19 cellular contexts compared by ENCODE assay signal in the genomic region with DNA sequence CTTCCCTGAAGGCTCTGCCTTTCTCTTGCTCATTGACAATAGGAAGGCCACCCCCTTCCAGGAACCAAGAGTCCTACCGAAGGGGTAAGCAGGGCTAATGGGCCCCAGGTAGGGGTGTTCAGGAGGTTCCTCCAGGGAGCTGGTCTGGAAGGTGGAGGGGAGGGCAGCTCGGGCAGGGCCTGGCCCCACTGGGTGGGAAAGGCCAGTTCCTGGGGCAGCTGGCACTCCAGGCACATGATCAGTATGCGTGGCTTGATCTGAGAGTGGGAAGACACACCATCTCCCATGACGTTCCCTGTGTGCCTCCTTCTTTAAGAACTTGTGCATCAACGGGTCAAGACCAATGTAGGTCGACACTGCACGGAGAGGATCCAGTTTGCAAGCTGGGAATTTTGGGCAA.
DNase-seq lines count a peak whose midpoint lies in the region; ATAC-seq and TF ChIP-seq lines count a peak whose summit lies in the region.
"Had no signal": no experiment of that assay in that cellular context is flagged by ENCODE, and none has a peak within 500 bp of the region (broad histone marks: within the 10 kb centered on the region; RNA-seq: fewer than 3 reads in every experiment).

No MANE protein-coding gene starts in this region.

- H4K20me1 ChIP-seq in IMR-90 (ENCODE audit: insufficient read depth, low read length) = no peaks in the 10 kb centered on the region
- H4K20me1 ChIP-seq: BLaER1 had no signal

- no peak overlapping the region for H3K18ac ChIP-seq in IMR-90 (ENCODE audit: low read depth, low read length)

- no peak for TF ChIP-seq CTCF in IMR-90 (conservative IDR thresholded peaks at IDR 0.05; ENCODE audit: low read depth, low read length)

- CTCF ChIA-PET in IMR-90 (lab: Yijun Ruan, JAX) = no interaction called here

- H3K9me3 ChIP-seq in IMR-90 (ENCODE audit: control insufficient read depth, insufficient read depth, low read length) = peaks cover 2% of the 10 kb centered on the region; the same call in 1 of the 2 replicates
- H3K9me3 ChIP-seq in stomach smooth muscle (ENCODE audit: control insufficient read depth in 2 of 2, low read length in 2 of 2) = peaks cover 14 to 16% of the 10 kb centered on the region in 2 donors
- H3K9me3 ChIP-seq: BE2C, Caco-2 had no signal

- H3K27ac ChIP-seq in IMR-90 (ENCODE audit: insufficient read depth, low read length) (no peak overlapping the region), stomach smooth muscle (ENCODE audit: low read length) (peak overlapping the region; percentile 95)
- H3K27ac ChIP-seq: BLaER1 had no signal

- no peak overlapping the region for H2AK5ac ChIP-seq in IMR-90 (ENCODE audit: low read depth, low read length)

- no peak overlapping the region for H3K4me2 ChIP-seq in IMR-90 (ENCODE audit: low read depth, low read length)
- H3K4me2 ChIP-seq: BLaER1 had no signal

- H2AFZ ChIP-seq in IMR-90 (replicated peaks; ENCODE audit: low read length, poor library complexity) = no peak overlapping the region

- H4K8ac ChIP-seq in IMR-90 (ENCODE audit: low read depth in 2 of 2, low read length in 2 of 2) = no peak overlapping the region

- no peak for TF ChIP-seq POLR2A in IMR-90 (IDR thresholded peaks at IDR 0.05; ENCODE audit: low read depth, low read length)

- BruUV-seq in IMR-90 (replicated peaks; lab: Mats Ljungman, UMichigan) = no TSS peak

- intact Hi-C loops in IMR-90 (cut with micrococcal nuclease) = no loop called here

- dilution Hi-C loops in IMR-90 (cut with HindIII; ENCODE audit: low sequenced_read_pairs, unreplicated experiment) = no loop called here

- H3K4me1 ChIP-seq in IMR-90 (ENCODE audit: control insufficient read depth, insufficient read depth, low read length) (no peaks in the 10 kb centered on the region), stomach smooth muscle (ENCODE audit: control insufficient read depth, insufficient read depth, low read length) (peaks cover 59% of the 10 kb centered on the region)
- H3K4me1 ChIP-seq: BE2C, Caco-2 had no signal

- DNase-seq in IMR-90 (no peak), mesenteric fat pad (ENCODE audit: low spot score) (peak; percentile 78), KBM-7 (no peak)
- DNase-seq: 8988T; ACHN; BE2C; C1 segment of cervical spinal cord; Caco-2; Calu3; CD4-positive, alpha-beta memory T cell; CD4-positive, CD25-positive, alpha-beta regulatory T cell; CD8-positive, alpha-beta memory T cell; DMS79 treated with DMSO at 0.1 percent for 48 hours; GF-D8 had no signal

- POLR2A ChIA-PET in IMR-90 (lab: Charles Lee; ENCODE audit: unreplicated experiment) = no interaction called here

- no peak overlapping the region for H3K56ac ChIP-seq in IMR-90 (ENCODE audit: extremely low read depth, insufficient read depth, low read length)

- H2BK15ac ChIP-seq in IMR-90 (ENCODE audit: low read depth, low read length) = no peak overlapping the region

- no peak overlapping the region for H3K4ac ChIP-seq in IMR-90 (ENCODE audit: low read depth, low read length)

- WGBS in IMR-90 (ENCODE audit: extremely low coverage in 2 of 2, insufficient read length in 1 of 2), 2 experiments = 68% methylated on average over 5 of the region's 7 CpGs; no CpG with 5 or more reads in 1 of the 2 experiments

- no peak overlapping the region for H3K23ac ChIP-seq in IMR-90 (ENCODE audit: low read depth, low read length)

- no peak overlapping the region for H2BK20ac ChIP-seq in IMR-90 (ENCODE audit: low read depth, low read length)

- H3K4me3 ChIP-seq in IMR-90 (ENCODE audit: insufficient read depth, low read depth, low read length) = no peak overlapping the region
- H3K4me3 ChIP-seq in stomach smooth muscle (ENCODE audit: low read length in 2 of 2) = peak overlapping the region; percentile 17 to 22
- H3K4me3 ChIP-seq: BLaER1, GM12878 had no signal

- no peaks in the 10 kb centered on the region for H3K79me1 ChIP-seq in IMR-90 (ENCODE audit: low read depth in 1 of 2, low read length in 2 of 2)

- H2BK120ac ChIP-seq in IMR-90 (ENCODE audit: low read depth, low read length) = no peak overlapping the region

- in situ Hi-C loops in IMR-90 (cut with MboI; ENCODE audit: low sequenced_read_pairs) (loop anchor here (25.0 kb wide), 1 partner anchor 511 kb away; no protein-coding TSS in a partner anchor), KBM-7 (cut with MboI; ENCODE audit: low pct_unique_long_range_greater_than_20kb, low sequenced_read_pairs) (no loop called here)

- H3K9ac ChIP-seq in IMR-90 (ENCODE audit: low read depth, low read length) (no peak overlapping the region), stomach smooth muscle (ENCODE audit: low read length in 2 of 2) (peak overlapping the region in 1 of 2 donors; percentile 61)
- H3K9ac ChIP-seq: BLaER1 had no signal

- ATAC-seq in IMR-90 (ENCODE audit: low read depth) = no peak
- ATAC-seq in GM21786 (IDR thresholded peaks at IDR 0.05; ENCODE audit: unreplicated experiment) = no peak
- ATAC-seq in HG03439 (IDR thresholded peaks at IDR 0.05; ENCODE audit: unreplicated experiment) = no peak
- ATAC-seq: GM12878 had no signal

- no peak overlapping the region for H2BK5ac ChIP-seq in IMR-90 (ENCODE audit: low read depth, low read length, poor library complexity, severe bottlenecking)

- H2AK9ac ChIP-seq in IMR-90 (replicated peaks; ENCODE audit: low read depth, low read length, poor library complexity) = peak overlapping the region; percentile 63

- no peak overlapping the region for H4K91ac ChIP-seq in IMR-90 (ENCODE audit: insufficient read depth, low read depth, low read length)

- H3K36me3 ChIP-seq in IMR-90 (ENCODE audit: control insufficient read depth, insufficient read depth, low read length) = no peaks in the 10 kb centered on the region
- H3K36me3 ChIP-seq in stomach smooth muscle (ENCODE audit: control insufficient read depth in 2 of 2, insufficient read depth in 2 of 2, low read length in 2 of 2) = no peaks in the 10 kb centered on the region
- H3K36me3 ChIP-seq: BE2C, BLaER1 had no signal

- H3K27me3 ChIP-seq in IMR-90 (ENCODE audit: control insufficient read depth, insufficient read depth, low read length) = no peaks in the 10 kb centered on the region
- H3K27me3 ChIP-seq in stomach smooth muscle (ENCODE audit: control insufficient read depth in 1 of 2, insufficient read depth in 2 of 2, low read length in 2 of 2) = peaks cover 0 to 2% of the 10 kb centered on the region in 2 donors
- H3K27me3 ChIP-seq: BLaER1 had no signal

- H4K5ac ChIP-seq in IMR-90 (ENCODE audit: low read depth, low read length) = no peak overlapping the region

- no peaks in the 10 kb centered on the region for H3K9me1 ChIP-seq in IMR-90 (ENCODE audit: insufficient read depth, low read length)

- no peak overlapping the region for H3K14ac ChIP-seq in IMR-90 (replicated peaks; ENCODE audit: low read depth, low read length)

- TF ChIP-seq RAD21 in IMR-90 (IDR thresholded peaks at IDR 0.05; ENCODE audit: low read length) = no peak

TF ChIP-seq in IMR-90, 13 proteins besides CTCF, POLR2A, EP300 and RAD21:
- no peak for TF ChIP-seq BHLHE40 (IDR thresholded peaks at IDR 0.05; ENCODE audit: low read depth, low read length)
- TF ChIP-seq MXI1 (IDR thresholded peaks at IDR 0.05; ENCODE audit: borderline replicate concordance, low read depth, low read length) = no peak
- TF ChIP-seq NFE2L2 (IDR thresholded peaks at IDR 0.05; ENCODE audit: low read depth, low read length) = no peak
- no peak for TF ChIP-seq MAFK (IDR thresholded peaks at IDR 0.05; ENCODE audit: low read depth, low read length)
- no peak for TF ChIP-seq MAZ (IDR thresholded peaks at IDR 0.05; ENCODE audit: borderline replicate concordance, low read depth, low read length)
- TF ChIP-seq FOS (IDR thresholded peaks at IDR 0.05; ENCODE audit: low read depth, low read length) = no peak
- TF ChIP-seq, protein P1, sequence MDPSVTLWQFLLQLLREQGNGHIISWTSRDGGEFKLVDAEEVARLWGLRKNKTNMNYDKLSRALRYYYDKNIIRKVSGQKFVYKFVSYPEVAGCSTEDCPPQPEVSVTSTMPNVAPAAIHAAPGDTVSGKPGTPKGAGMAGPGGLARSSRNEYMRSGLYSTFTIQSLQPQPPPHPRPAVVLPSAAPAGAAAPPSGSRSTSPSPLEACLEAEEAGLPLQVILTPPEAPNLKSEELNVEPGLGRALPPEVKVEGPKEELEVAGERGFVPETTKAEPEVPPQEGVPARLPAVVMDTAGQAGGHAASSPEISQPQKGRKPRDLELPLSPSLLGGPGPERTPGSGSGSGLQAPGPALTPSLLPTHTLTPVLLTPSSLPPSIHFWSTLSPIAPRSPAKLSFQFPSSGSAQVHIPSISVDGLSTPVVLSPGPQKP (IDR thresholded peaks at IDR 0.05; ENCODE audit: borderline replicate concordance, low read depth, low read length) = no peak
- no peak for TF ChIP-seq SMC3 (IDR thresholded peaks at IDR 0.05; ENCODE audit: low read depth, low read length)
- no peak for TF ChIP-seq RFX5 (IDR thresholded peaks at IDR 0.05; ENCODE audit: low read depth, low read length)
- no peak for TF ChIP-seq RCOR1 (IDR thresholded peaks at IDR 0.05; ENCODE audit: insufficient replicate concordance, low read length)
- TF ChIP-seq CHD1 (IDR thresholded peaks at IDR 0.05; ENCODE audit: low read depth, low read length) = no peak
- TF ChIP-seq CEBPB (IDR thresholded peaks at IDR 0.05; ENCODE audit: low read depth, low read length) = no peak
- no peak for TF ChIP-seq USF2 (IDR thresholded peaks at IDR 0.05; ENCODE audit: low read depth, low read length)
